25 cellular contexts compared by ENCODE assay signal in the genomic region with DNA sequence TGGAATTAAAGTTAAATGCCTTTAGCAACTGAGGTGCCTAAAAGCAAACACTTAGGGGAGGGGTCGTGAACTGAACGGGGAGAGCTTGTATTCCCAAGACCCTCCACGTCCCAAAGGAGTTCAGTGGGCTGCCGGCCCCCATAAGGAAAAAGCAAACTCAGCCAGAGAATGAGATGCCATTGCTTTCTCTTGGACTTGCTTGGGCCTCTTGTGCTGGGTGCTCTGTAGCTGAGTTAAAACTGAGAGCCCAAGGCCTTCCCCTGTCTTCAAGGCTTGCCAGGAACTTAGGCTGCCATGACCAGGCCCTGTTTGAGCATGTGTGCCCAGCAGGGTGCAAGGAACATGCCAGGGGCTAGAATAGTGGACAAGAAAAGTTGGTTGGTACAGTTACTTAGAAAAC.
"Had no signal": no experiment of that assay in that cellular context is flagged by ENCODE, and none has a peak within 500 bp of the region (broad histone marks: within the 10 kb centered on the region; RNA-seq: fewer than 3 reads in every experiment).

No MANE protein-coding gene starts in this region.

- FAIRE-seq: urothelium cell line had no signal

- H3K27me3 ChIP-seq: stomach, suprapubic skin, testis, thyroid gland, tibial artery, tibial nerve, transverse colon, upper lobe of left lung, upper lobe of right lung, uterus, vagina had no signal

- H3K36me3 ChIP-seq: stomach, suprapubic skin, thoracic aorta, thyroid gland, transverse colon, upper lobe of left lung, upper lobe of right lung, uterus, vagina had no signal

- H3K27ac ChIP-seq: stomach, suprapubic skin, testis, thoracic aorta, thyroid gland, tibial artery, tibial nerve, transverse colon, upper lobe of left lung, upper lobe of right lung, uterus, vagina had no signal

- H3K4me3 ChIP-seq: stomach, suprapubic skin, testis, thoracic aorta, thyroid gland, tibial artery, tibial nerve, transverse colon, upper lobe of left lung, upper lobe of right lung, uterus, vagina had no signal

- H3K9me3 ChIP-seq: stomach, suprapubic skin, testis, thoracic aorta, thyroid gland, tibial artery, tibial nerve, transverse colon, upper lobe of left lung, upper lobe of right lung, uterus, vagina had no signal

- H3K4me1 ChIP-seq: stomach, suprapubic skin, testis, thyroid gland, tibial artery, tibial nerve, transverse colon, upper lobe of left lung, upper lobe of right lung, uterus, vagina had no signal

- DNase-seq: stimulated activated CD4-positive, alpha-beta T cell treated with anti-CD3 and anti-CD28 coated beads, Interleukin-2, amount 100 ng/mL, for 48 hours; stimulated activated CD4-positive, alpha-beta T cell treated with anti-CD3 and anti-CD28 coated beads, Interleukin-4, amount 100 ng/mL, for 1 hour; stimulated activated CD4-positive, alpha-beta T cell treated with anti-CD3 and anti-CD28 coated beads, Interleukin-4, amount 100 ng/mL, for 24 hours; stimulated activated CD4-positive, alpha-beta T cell treated with anti-CD3 and anti-CD28 coated beads, Interleukin-4, amount 100 ng/mL, for 4 hours; stimulated activated CD8-positive, alpha-beta memory T cell treated with anti-CD3 and anti-CD28 coated beads, Interleukin-4, amount 100 ng/mL, for 48 hours; stimulated activated naive B cell treated with anti-CD40 and anti-IgM and Interleukin-4, amounts not matched to agents 10 μg/mL and 1 μg/mL and 100 μg/mL, for 72 hours; stimulated activated naive CD4-positive, alpha-beta T cell; stimulated activated naive CD4-positive, alpha-beta T cell treated with Interleukin-2 at 50 U/mL for 16 hours; stimulated activated naive CD8-positive, alpha-beta T cell treated with anti-CD3 and anti-CD28 coated beads, Interleukin-15, amount 100 ng/mL, for 72 hours; stimulated activated naive CD8-positive, alpha-beta T cell treated with anti-CD3 and anti-CD28 coated beads, Interleukin-15, Interleukin-2, amounts not matched to agents 100 U/mL and 50 U/mL, for 24 hours; stomach; substantia nigra; testis; thyroid gland; tibial artery; transverse colon; trophoblast cell; upper lobe of left lung; upper lobe of right lung; uterus had no signal
